8 cellular contexts compared by ENCODE assay signal in genomic region chr6:119079288-119079809, GRCh38. TPM values are rescaled to one million over a fixed set of nuclear protein-coding genes. Genes with fewer than 3 reads are reported as not detected.
A peak's percentile ranks its signal among the peaks of the same experiment; 100 is the strongest.
DNase-seq lines count a peak whose midpoint lies in the region; ATAC-seq and TF ChIP-seq lines count a peak whose summit lies in the region.

No MANE protein-coding gene starts in this region.

- in situ Hi-C loops in GM13977 (cut with MboI; ENCODE audit: low pct_unique_long_range_greater_than_20kb, low sequenced_read_pairs, unreplicated experiment): no loop called here

- H3K4me2 ChIP-seq in smooth muscle cell: peak overlapping the region; percentile 99

- TF ChIP-seq CTCF in activated B cell treated with CpG ODN at 0.5 μM for 24 hours (IDR thresholded peaks at IDR 0.05) (no peak), smooth muscle cell (IDR thresholded peaks at IDR 0.05; ENCODE audit: borderline replicate concordance, insufficient read depth, poor library complexity, severe bottlenecking) (no peak), GM13977 (IDR thresholded peaks at IDR 0.05; ENCODE audit: extremely low read depth, insufficient read depth, missing control alignments) (no peak)

- no peaks in the 10 kb centered on the region for H3K36me3 ChIP-seq in smooth muscle cell (ENCODE audit: low read depth)

- intact Hi-C loops in activated B cell treated with CpG ODN at 0.5 μM for 24 hours (cut with micrococcal nuclease): loop anchor here (2.0 to 10.0 kb wide), 4 partner anchors 145 to 1475 kb away; partner anchors contain the start of genes ASF1A, GOPC, MAN1A1 and MCM9

- peak overlapping the region; percentile 92 to 93 for H3K4me3 Mint-ChIP-seq in activated T-cell treated with anti-CD3 and anti-CD28 coated beads, Interleukin-2, amount 50 U/mL, for 72 hours
- peak overlapping the region; percentile 93 for H3K4me3 Mint-ChIP-seq in activated B cell treated with CpG ODN at 0.5 μM for 24 hours

- peaks cover 44% of the 10 kb centered on the region for H3K4me1 Mint-ChIP-seq in activated T-cell treated with anti-CD3 and anti-CD28 coated beads, Interleukin-2, amount 50 U/mL, for 72 hours (ENCODE audit: low read depth)
- peaks cover 17% of the 10 kb centered on the region for H3K4me1 Mint-ChIP-seq in activated B cell treated with CpG ODN at 0.5 μM for 24 hours

- peak overlapping the region; percentile 60 for H3K4me3 ChIP-seq in smooth muscle cell

- ATAC-seq in activated T-cell treated with anti-CD3 and anti-CD28 coated beads, Interleukin-2, amount 50 U/mL, for 72 hours (replicated peaks in 1 of 2): no peak
- ATAC-seq in activated B cell treated with CpG ODN at 0.5 μM for 24 hours (ENCODE audit: low read depth) (no peak), GM18907 (IDR thresholded peaks at IDR 0.05; ENCODE audit: unreplicated experiment) (no peak)

- no peaks in the 10 kb centered on the region for H3K9me3 ChIP-seq in smooth muscle cell (replicated peaks; ENCODE audit: low read depth)

- CTCF ChIA-PET in activated B cell treated with CpG ODN at 0.5 μM for 24 hours (lab: Charles Lee): no interaction called here

- H2AFZ ChIP-seq in smooth muscle cell (ENCODE audit: low read depth): peak overlapping the region; percentile 98

- no peaks in the 10 kb centered on the region for H4K20me1 ChIP-seq in smooth muscle cell (ENCODE audit: low read depth)

- no peaks in the 10 kb centered on the region for H3K79me2 ChIP-seq in smooth muscle cell (ENCODE audit: low read depth)

- H3K27me3 Mint-ChIP-seq in activated T-cell treated with anti-CD3 and anti-CD28 coated beads, Interleukin-2, amount 50 U/mL, for 72 hours (ENCODE audit: low read depth): no peaks in the 10 kb centered on the region
- H3K27me3 Mint-ChIP-seq in activated B cell treated with CpG ODN at 0.5 μM for 24 hours: peaks cover 14% of the 10 kb centered on the region

- H3F3A ChIP-seq in smooth muscle cell (ENCODE audit: low read depth): no peaks in the 10 kb centered on the region

- H3K36me3 Mint-ChIP-seq in activated T-cell treated with anti-CD3 and anti-CD28 coated beads, Interleukin-2, amount 50 U/mL, for 72 hours (ENCODE audit: insufficient read depth in 2 of 2): peaks cover 9 to 13% of the 10 kb centered on the region in 2 donors
- H3K36me3 Mint-ChIP-seq in activated B cell treated with CpG ODN at 0.5 μM for 24 hours (ENCODE audit: low read depth): peaks cover 3% of the 10 kb centered on the region

- H3K4me1 ChIP-seq in smooth muscle cell (ENCODE audit: low read depth): no peaks in the 10 kb centered on the region

- peak overlapping the region; percentile 59 for H3K27ac Mint-ChIP-seq in activated T-cell treated with anti-CD3 and anti-CD28 coated beads, Interleukin-2, amount 50 U/mL, for 72 hours
- no peak overlapping the region for H3K27ac Mint-ChIP-seq in activated B cell treated with CpG ODN at 0.5 μM for 24 hours

- POLR2A ChIA-PET in activated B cell treated with CpG ODN at 0.5 μM for 24 hours (lab: Charles Lee): no interaction called here

- WGBS in smooth muscle cell (ENCODE audit: low lambda C conversion rate): 61% methylated on average over 9 of the region's 9 CpGs

- peaks cover 12% of the 10 kb centered on the region for H3K27me3 ChIP-seq in smooth muscle cell (ENCODE audit: low read depth)

- peaks cover 2 to 10% of the 10 kb centered on the region in 2 donors for H3K9me3 Mint-ChIP-seq in activated T-cell treated with anti-CD3 and anti-CD28 coated beads, Interleukin-2, amount 50 U/mL, for 72 hours
- peaks cover 15% of the 10 kb centered on the region for H3K9me3 Mint-ChIP-seq in activated B cell treated with CpG ODN at 0.5 μM for 24 hours

- H3K27ac ChIP-seq in smooth muscle cell (ENCODE audit: low read depth): no peak overlapping the region

- no peak for DNase-seq in activated T-cell treated with anti-CD3 and anti-CD28 coated beads, Interleukin-2, amount 50 U/mL, for 72 hours
- no peak for DNase-seq in activated T-cell treated with anti-CD3 and anti-CD28 coated beads for 4 hours
- no peak for DNase-seq in activated B cell treated with CpG ODN at 0.5 μM for 24 hours
- DNase-seq in hepatic stellate cell (ENCODE audit: low spot score): peak; percentile 16
- no peak for DNase-seq in smooth muscle cell (lab: John Stamatoyannopoulos, UW; ENCODE audit: unreplicated experiment)
- DNase-seq in effector CD8-positive, alpha-beta T cell (lab: John Stamatoyannopoulos, UW): no peak
- no peak for DNase-seq in GM13977 (ENCODE audit: low spot score)

- H3K9ac ChIP-seq in smooth muscle cell (ENCODE audit: low read depth): peak overlapping the region; percentile 49

RNA-seq across cellular contexts. Expression of gene FAM184A, which starts 0.9 kb away (rescaled TPM):
- total RNA-seq in activated T-cell treated with anti-CD3 and anti-CD28 coated beads, Interleukin-2, amount 50 U/mL, for 72 hours: 10 to 100 TPM; 18.4 to 18.5 TPM
- total RNA-seq in activated B cell treated with CpG ODN at 0.5 μM for 24 hours (0.24 and 1.1 TPM in 2 replicates), smooth muscle cell (0.22 and 0.31 TPM in 2 replicates)
- polyA plus RNA-seq in smooth muscle cell: 0.23 and 0.50 TPM in 2 replicates
